23 cellular contexts compared by ENCODE assay signal in genomic region chr13:109722068-109722467, GRCh38.
"Had no signal": no experiment of that assay in that cellular context is flagged by ENCODE, and none has a peak within 500 bp of the region (broad histone marks: within the 10 kb centered on the region; RNA-seq: fewer than 3 reads in every experiment).

No MANE protein-coding gene starts in this region.

- DNase-seq: activated CD4-positive, alpha-beta T cell treated with anti-CD3 and anti-CD28 coated beads for 48 hours; activated CD4-positive, alpha-beta T cell treated with anti-CD3 and anti-CD28 coated beads, Interleukin-2, amount 50 U/mL, for 4 hours; activated CD4-positive, CD25-positive, alpha-beta regulatory T cell treated with anti-CD3 and anti-CD28 coated beads, Interleukin-2, amount 50 U/mL, for 72 hours; activated effector memory CD4-positive, alpha-beta T cell treated with anti-CD3 and anti-CD28 coated beads, Interleukin-2, amount 50 U/mL, for 16 hours; activated naive CD4-positive, alpha-beta T cell treated with Interleukin-2 at 50 U/mL for 16 hours; activated naive CD8-positive, alpha-beta T cell treated with anti-CD3 and anti-CD28 coated beads, Interleukin-2, amount 50 U/mL, for 24 hours; activated T-cell treated with anti-CD3 and anti-CD28 coated beads, Interleukin-2, amount 50 U/mL, for 4 hours; amniotic stem cell; body of pancreas; Karpas-422; NCI-H1105 treated with DMSO at 0.1 percent for 48 hours; NCI-H1436 treated with DMSO at 0.1 percent for 48 hours; NCI-H187; NCI-H2081 treated with DMSO at 0.1 percent for 48 hours; NCI-H446; NCI-H524; Peyer's patch; Right ventricle myocardium superior; SJCRH30; SK-N-SH; T-helper 1 cell had no signal

- H3K9me3 ChIP-seq: ascending aorta, body of pancreas, SJCRH30, SK-N-SH had no signal

- H3K4me3 ChIP-seq: ascending aorta, body of pancreas, Peyer's patch, SJCRH30 had no signal

- H3K27me3 ChIP-seq: ascending aorta, body of pancreas, Peyer's patch, SJCRH30 had no signal

- H3K4me1 ChIP-seq: ascending aorta, body of pancreas, Peyer's patch had no signal

- H3K27ac ChIP-seq: ascending aorta, body of pancreas, Peyer's patch, RWPE1, SJCRH30 had no signal

- H3K36me3 ChIP-seq: ascending aorta, Peyer's patch, SJCRH30 had no signal

- H3K9ac ChIP-seq: SK-N-SH had no signal

- H3K4me2 ChIP-seq: SK-N-SH had no signal
